In the genomic region with DNA sequence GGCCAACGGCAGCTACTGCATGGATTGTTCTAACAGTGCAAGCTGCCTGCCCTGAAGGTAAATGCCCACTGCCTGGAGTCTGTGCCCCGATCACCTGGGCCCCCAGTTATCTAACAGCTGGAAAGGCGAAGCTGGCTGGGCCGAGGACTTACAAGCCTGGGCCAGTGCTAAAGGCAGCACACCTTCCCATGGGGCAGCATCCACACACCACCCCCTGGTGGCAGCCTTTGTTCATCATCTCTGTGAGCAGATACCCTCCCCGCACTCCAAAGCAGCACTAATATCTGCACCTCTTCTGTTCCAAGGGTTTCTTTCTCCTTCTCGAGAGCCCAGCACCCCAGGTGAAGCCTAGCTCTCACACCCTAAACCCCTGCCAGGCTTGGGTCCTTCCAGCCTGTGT, we compare ENCODE assay signal across 8 cellular contexts. TPM values are rescaled to one million over a fixed set of nuclear protein-coding genes. Genes with fewer than 3 reads are reported as not detected.
DNase-seq lines count a peak whose midpoint lies in the region; ATAC-seq, FAIRE-seq and TF ChIP-seq lines count a peak whose summit lies in the region.

No MANE protein-coding gene starts in this region.

- peak; percentile 75 for TF ChIP-seq CTCF in 22Rv1 (IDR thresholded peaks at IDR 0.05)
- peak; percentile 79 for TF ChIP-seq CTCF in GM12864 (IDR thresholded peaks at IDR 0.05; ENCODE audit: low read depth, low read length, missing control alignments)

- no peak overlapping the region for H3K4me3 Mint-ChIP-seq in activated naive CD8-positive, alpha-beta T cell treated with anti-CD3 and anti-CD28 coated beads for 36 hours

- no peaks in the 10 kb centered on the region for H3K9me3 Mint-ChIP-seq in activated naive CD8-positive, alpha-beta T cell treated with anti-CD3 and anti-CD28 coated beads for 36 hours

- H3K27me3 Mint-ChIP-seq in activated naive CD8-positive, alpha-beta T cell treated with anti-CD3 and anti-CD28 coated beads for 36 hours = no peaks in the 10 kb centered on the region

- H3K4me3 ChIP-seq in GM12864 (ENCODE audit: low read depth, low read length) = no peak overlapping the region

- H3K27ac Mint-ChIP-seq in activated naive CD8-positive, alpha-beta T cell treated with anti-CD3 and anti-CD28 coated beads for 36 hours = no peak overlapping the region

- peak; percentile 59 for ATAC-seq in HG02938 (IDR thresholded peaks at IDR 0.05; ENCODE audit: unreplicated experiment)

- FAIRE-seq in urothelium cell line (lab: Jason Lieb, UNC) = no peak

- DNase-seq in GM12864 (ENCODE audit: low read depth) (no peak), NCI-H2196 treated with DMSO at 0.1 percent for 48 hours (lab: John Stamatoyannopoulos, UW; ENCODE audit: unreplicated experiment) (peak; percentile 35), islet precursor cell (peak; percentile 86), urothelium cell line (ENCODE audit: low spot score) (peak; percentile 35)
- peak; percentile 48 for DNase-seq in activated naive CD8-positive, alpha-beta T cell treated with anti-CD3 and anti-CD28 coated beads for 36 hours
- no peak for DNase-seq in activated effector memory CD4-positive, alpha-beta T cell treated with anti-CD3 and anti-CD28 coated beads, Interleukin-2, amount 50 U/mL, for 16 hours

- H3K36me3 Mint-ChIP-seq in activated naive CD8-positive, alpha-beta T cell treated with anti-CD3 and anti-CD28 coated beads for 36 hours = no peaks in the 10 kb centered on the region

- no peak overlapping the region for H3K27ac ChIP-seq in 22Rv1

- peaks cover 16% of the 10 kb centered on the region for H3K4me1 Mint-ChIP-seq in activated naive CD8-positive, alpha-beta T cell treated with anti-CD3 and anti-CD28 coated beads for 36 hours

RNA-seq across cellular contexts. Expression of a gene that starts 7.6 kb away (rescaled TPM):
- 1 to 10 TPM; 1.1 to 1.2 TPM for total RNA-seq in activated naive CD8-positive, alpha-beta T cell treated with anti-CD3 and anti-CD28 coated beads for 36 hours

Comparison
In these comparisons a context has a peak if more than half of its experiments do, and no peak if none do; other contexts are left out.
1. DNase-seq: peak in NCI-H2196 treated with DMSO at 0.1 percent for 48 hours (single experiment), activated naive CD8-positive, alpha-beta T cell treated with anti-CD3 and anti-CD28 coated beads for 36 hours (single experiment), islet precursor cell (single experiment) and urothelium cell line (single experiment); none in GM12864 (single experiment) and activated effector memory CD4-positive, alpha-beta T cell treated with anti-CD3 and anti-CD28 coated beads, Interleukin-2, amount 50 U/mL, for 16 hours (single experiment).